Comparison of ENCODE assay signal across 14 cellular contexts in the genomic region with DNA sequence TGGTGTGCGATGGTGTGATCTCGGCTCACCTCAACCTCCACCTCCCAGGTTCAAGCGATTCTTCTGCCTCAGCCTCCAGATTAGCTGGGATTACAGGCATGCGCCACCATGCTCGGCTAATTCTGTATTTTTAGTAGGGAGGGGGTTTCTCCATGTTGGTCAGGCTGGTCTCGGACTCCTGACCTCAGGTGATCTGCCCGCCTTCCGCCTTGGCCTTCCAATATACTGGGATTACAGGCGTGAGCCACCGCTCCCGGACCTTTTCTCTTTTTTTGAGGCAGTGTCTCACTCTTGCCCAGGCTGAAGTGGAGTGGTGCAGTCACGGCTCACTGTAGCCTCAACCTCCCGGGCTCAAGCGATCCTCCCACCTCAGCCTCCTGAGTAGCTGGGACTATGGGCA. TPM values are rescaled to one million over a fixed set of nuclear protein-coding genes. Genes with fewer than 3 reads are reported as not detected.
"Had no signal": no experiment of that assay in that cellular context is flagged by ENCODE, and none has a peak within 500 bp of the region (broad histone marks: within the 10 kb centered on the region; RNA-seq: fewer than 3 reads in every experiment).

No MANE protein-coding gene starts in this region.

RNA-seq across cellular contexts. Expression of gene C11orf52, which starts 14.5 kb away (rescaled TPM):
- total RNA-seq: activated CD8-positive, alpha-beta memory T cell treated with anti-CD3 and anti-CD28 coated beads for 36 hours; activated CD8-positive, alpha-beta memory T cell treated with anti-CD3 and anti-CD28 coated beads, Interleukin-2, amount 10 ng/mL, durations not matched to agents 7 days and 5 days; activated CD8-positive, alpha-beta T cell treated with anti-CD3 and anti-CD28 coated beads for 36 hours; activated naive CD4-positive, alpha-beta T cell treated with anti-CD3 and anti-CD28 coated beads for 36 hours; activated naive CD8-positive, alpha-beta T cell treated with anti-CD3 and anti-CD28 coated beads for 36 hours; activated T-cell treated with anti-CD3 and anti-CD28 coated beads, Interleukin-2, amount 50 U/mL, for 4 hours; activated T-helper 2 cell treated with anti-CD3 and anti-CD28 coated beads, Interferon-gamma antibody, Interleukin-2, Interleukin-4, amounts not matched to agents 10 μg/mL and 5 μg/mL and 100 μg/mL, durations not matched to agents 14 hours and 24 hours and 36 hours; cerebellum; T-helper 1 cell treated with Interleukin-12 subunit alpha and Interleukin-12 subunit beta and Interleukin-4 antibody, amounts not matched to agents 30 ng/mL and 1 ng/mL, for 36 hours; T-helper 2 cell treated with Interferon-gamma antibody and Interleukin-4, amounts not matched to agents 100 ng/mL and 5 ng/mL, for 36 hours had no signal

RNA-seq across cellular contexts. Expression of gene HSPB2, which starts 20.6 kb away (rescaled TPM):
- total RNA-seq: activated CD4-positive, alpha-beta T cell treated with anti-CD3 and anti-CD28 coated beads, Interleukin-2, amount 10 ng/mL, durations not matched to agents 7 days and 5 days; activated CD8-positive, alpha-beta memory T cell treated with anti-CD3 and anti-CD28 coated beads for 36 hours; activated CD8-positive, alpha-beta memory T cell treated with anti-CD3 and anti-CD28 coated beads, Interleukin-2, amount 10 ng/mL, durations not matched to agents 7 days and 5 days; activated CD8-positive, alpha-beta T cell treated with anti-CD3 and anti-CD28 coated beads for 36 hours; activated naive CD4-positive, alpha-beta T cell treated with anti-CD3 and anti-CD28 coated beads for 36 hours; activated naive CD8-positive, alpha-beta T cell treated with anti-CD3 and anti-CD28 coated beads for 36 hours; activated T-cell treated with anti-CD3 and anti-CD28 coated beads, Interleukin-2, amount 50 U/mL, for 4 hours; activated T-helper 2 cell treated with anti-CD3 and anti-CD28 coated beads, Interferon-gamma antibody, Interleukin-2, Interleukin-4, amounts not matched to agents 10 μg/mL and 5 μg/mL and 100 μg/mL, durations not matched to agents 14 hours and 24 hours and 36 hours; astrocyte; bronchial epithelial cell; foreskin keratinocyte; T-helper 1 cell treated with Interleukin-12 subunit alpha and Interleukin-12 subunit beta and Interleukin-4 antibody, amounts not matched to agents 30 ng/mL and 1 ng/mL, for 36 hours; T-helper 2 cell treated with Interferon-gamma antibody and Interleukin-4, amounts not matched to agents 100 ng/mL and 5 ng/mL, for 36 hours had no signal

RNA-seq across cellular contexts. Expression of gene CRYAB, which starts 21.6 kb away (rescaled TPM):
- total RNA-seq: activated CD4-positive, alpha-beta T cell treated with anti-CD3 and anti-CD28 coated beads, Interleukin-2, amount 10 ng/mL, durations not matched to agents 7 days and 5 days; activated CD8-positive, alpha-beta memory T cell treated with anti-CD3 and anti-CD28 coated beads for 36 hours; activated CD8-positive, alpha-beta memory T cell treated with anti-CD3 and anti-CD28 coated beads, Interleukin-2, amount 10 ng/mL, durations not matched to agents 7 days and 5 days; activated CD8-positive, alpha-beta T cell treated with anti-CD3 and anti-CD28 coated beads for 36 hours; activated naive CD4-positive, alpha-beta T cell treated with anti-CD3 and anti-CD28 coated beads for 36 hours; activated naive CD8-positive, alpha-beta T cell treated with anti-CD3 and anti-CD28 coated beads for 36 hours; activated T-helper 2 cell treated with anti-CD3 and anti-CD28 coated beads, Interferon-gamma antibody, Interleukin-2, Interleukin-4, amounts not matched to agents 10 μg/mL and 5 μg/mL and 100 μg/mL, durations not matched to agents 14 hours and 24 hours and 36 hours; bronchial epithelial cell; T-helper 2 cell treated with Interferon-gamma antibody and Interleukin-4, amounts not matched to agents 100 ng/mL and 5 ng/mL, for 36 hours had no signal
